ENCODE assay signal across 20 cellular contexts in the genomic region with DNA sequence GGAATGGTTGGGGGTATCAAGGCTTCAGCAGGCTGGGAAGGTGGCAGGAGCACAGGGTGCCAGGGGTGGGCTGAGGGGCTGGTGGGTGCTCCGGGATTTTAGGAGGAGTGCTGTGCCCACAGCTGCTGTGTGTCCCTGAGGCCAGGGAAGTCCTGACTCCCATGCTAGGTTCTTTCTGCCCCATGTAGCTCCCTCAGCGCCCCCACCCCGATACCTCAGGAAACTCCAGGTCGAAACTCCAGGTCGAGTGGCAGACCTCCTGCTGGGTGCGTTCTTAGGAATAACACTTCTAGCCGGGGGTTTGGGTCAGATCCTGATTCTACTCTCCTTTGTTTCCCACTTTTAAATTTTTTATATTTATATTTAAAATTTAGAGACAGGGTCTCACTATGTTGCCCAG. TPM values are rescaled to one million over a fixed set of nuclear protein-coding genes. Genes with fewer than 3 reads are reported as not detected.
DNase-seq lines count a peak whose midpoint lies in the region; ATAC-seq and TF ChIP-seq lines count a peak whose summit lies in the region.
"Had no signal": no experiment of that assay in that cellular context is flagged by ENCODE, and none has a peak within 500 bp of the region (broad histone marks: within the 10 kb centered on the region; RNA-seq: fewer than 3 reads in every experiment).

No MANE protein-coding gene starts in this region.

- in situ Hi-C loops in GM13976 (cut with MboI; ENCODE audit: low sequenced_read_pairs, unreplicated experiment): no loop called here

- WGBS in liver: 86% methylated on average over 7 of the region's 7 CpGs
- WGBS in spleen, 5 donors: 68 to 87% (median 79%) methylated on average over 7 of the region's 7 CpGs

- TF ChIP-seq RAD21 in liver (IDR thresholded peaks at IDR 0.05): no peak

- H3K4me1 ChIP-seq in HUES48 (ENCODE audit: control insufficient read depth, insufficient read depth, low read length): peaks cover 41% of the 10 kb centered on the region
- H3K4me1 ChIP-seq in liver (ENCODE audit: control insufficient read depth in 4 of 4, insufficient read depth in 4 of 4, low read length in 3 of 4): peaks cover 7 to 50% (median 43%) of the 10 kb centered on the region in 4 donors
- peaks cover 50 to 100% (median 82%) of the 10 kb centered on the region in 6 donors for H3K4me1 ChIP-seq in spleen
- H3K4me1 ChIP-seq: prostate gland had no signal

- no peak for ATAC-seq in HG02973 (IDR thresholded peaks at IDR 0.05; ENCODE audit: unreplicated experiment)
- ATAC-seq: mucosa of descending colon had no signal

- H3K9ac ChIP-seq in HUES48 (ENCODE audit: low read depth, low read length): no peak overlapping the region
- H3K9ac ChIP-seq in liver (ENCODE audit: low read depth in 1 of 2, low read length in 2 of 2): no peak overlapping the region

- H3K36me3 ChIP-seq in HUES48 (ENCODE audit: control insufficient read depth, insufficient read depth, low read length): 0 out of 2 replicates have a peak, but pooled peaks cover 4% of the 10 kb centered on the region
- H3K36me3 ChIP-seq in liver (ENCODE audit: control insufficient read depth in 4 of 4, insufficient read depth in 3 of 4, low read depth in 1 of 4, low read length in 3 of 4): no peaks in the 10 kb centered on the region
- peaks cover 0 to 40% (median 0%) of the 10 kb centered on the region in 6 donors for H3K36me3 ChIP-seq in spleen
- H3K36me3 ChIP-seq: prostate gland had no signal

- TF ChIP-seq CTCF in coronary artery (IDR thresholded peaks at IDR 0.05) (no peak), liver (IDR thresholded peaks at IDR 0.05; ENCODE audit: low read depth, low read length, missing input control) (no peak), spleen (IDR thresholded peaks at IDR 0.05 in 8 of 11, conservative IDR thresholded peaks at IDR 0.05 in 3 of 11) (no peak), GM13976 (IDR thresholded peaks at IDR 0.05; ENCODE audit: borderline replicate concordance, control extremely low read depth, extremely low read depth, insufficient read depth, missing control alignments) (no peak)

- no peaks in the 10 kb centered on the region for H3K9me3 ChIP-seq in HUES48 (ENCODE audit: control insufficient read depth, insufficient read depth, low read length)
- no peaks in the 10 kb centered on the region for H3K9me3 ChIP-seq in liver (ENCODE audit: control insufficient read depth in 4 of 4, low read length in 3 of 4)
- H3K9me3 ChIP-seq in spleen: no peaks in the 10 kb centered on the region
- H3K9me3 ChIP-seq: mucosa of descending colon, prostate gland had no signal

- H3K4me3 ChIP-seq in HUES48 (ENCODE audit: low read depth, low read length) (0 out of 2 replicates have a peak overlapping the region, but pooled peaks have one; percentile 10), coronary artery (peak overlapping the region; percentile 21), liver (ENCODE audit: low read depth in 1 of 3, low read length in 3 of 3) (no peak overlapping the region), spleen (peak overlapping the region in 1 of 8 donors; percentile 31)
- H3K4me3 ChIP-seq: mucosa of descending colon, prostate gland had no signal

- intact Hi-C loops in spleen (cut with DNase I; ENCODE audit: low total_unique reads): no loop called here

- H3K27me3 ChIP-seq in HUES48 (ENCODE audit: control insufficient read depth, insufficient read depth, low read length) (no peaks in the 10 kb centered on the region), liver (ENCODE audit: control insufficient read depth in 4 of 4, insufficient read depth in 4 of 4, low read length in 3 of 4) (no peaks in the 10 kb centered on the region), spleen (replicated peaks in 1 of 7) (no peaks in the 10 kb centered on the region)

- H3K27ac ChIP-seq in HUES48 (ENCODE audit: low read depth, low read length) (peak overlapping the region; percentile 74), coronary artery (peak overlapping the region in 1 of 2 donors; percentile 74), liver (ENCODE audit: low read depth in 1 of 2, low read length in 2 of 2) (peak overlapping the region; percentile 39 to 48), spleen (peak overlapping the region in 7 of 8 donors; percentile 52 to 98 (median 94))
- H3K27ac ChIP-seq: HL-60, prostate gland had no signal

- DNase-seq in coronary artery (ENCODE audit: low spot score): no peak
- no peak for DNase-seq in spleen
- no peak for DNase-seq in pons (ENCODE audit: low spot score)
- DNase-seq in GM13976 (ENCODE audit: low spot score): no peak
- DNase-seq in activated CD4-positive, alpha-beta T cell treated with anti-CD3 and anti-CD28 coated beads for 1 hour: no peak
- DNase-seq: activated CD8-positive, alpha-beta memory T cell treated with anti-CD3 and anti-CD28 coated beads, Interleukin-2, amount 50 U/mL, for 4 hours; activated naive CD4-positive, alpha-beta T cell treated with anti-CD3 and anti-CD28 coated beads for 36 hours; AML-193; effector CD8-positive, alpha-beta T cell; immature natural killer cell; mucosa of descending colon; NCI-H1417 treated with DMSO at 0.1 percent for 48 hours; NCI-H2227 treated with DMSO at 0.1 percent for 48 hours; SHP77 treated with DMSO at 0.1 percent for 48 hours; substantia nigra had no signal

- TF ChIP-seq POLR2A in spleen (IDR thresholded peaks at IDR 0.05): no peak

TF ChIP-seq in liver, 16 proteins besides CTCF, POLR2A, EP300 and RAD21:
- TF ChIP-seq, protein P1, sequence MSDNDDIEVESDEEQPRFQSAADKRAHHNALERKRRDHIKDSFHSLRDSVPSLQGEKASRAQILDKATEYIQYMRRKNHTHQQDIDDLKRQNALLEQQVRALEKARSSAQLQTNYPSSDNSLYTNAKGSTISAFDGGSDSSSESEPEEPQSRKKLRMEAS (IDR thresholded peaks at IDR 0.05): no peak
- TF ChIP-seq, protein P2, sequence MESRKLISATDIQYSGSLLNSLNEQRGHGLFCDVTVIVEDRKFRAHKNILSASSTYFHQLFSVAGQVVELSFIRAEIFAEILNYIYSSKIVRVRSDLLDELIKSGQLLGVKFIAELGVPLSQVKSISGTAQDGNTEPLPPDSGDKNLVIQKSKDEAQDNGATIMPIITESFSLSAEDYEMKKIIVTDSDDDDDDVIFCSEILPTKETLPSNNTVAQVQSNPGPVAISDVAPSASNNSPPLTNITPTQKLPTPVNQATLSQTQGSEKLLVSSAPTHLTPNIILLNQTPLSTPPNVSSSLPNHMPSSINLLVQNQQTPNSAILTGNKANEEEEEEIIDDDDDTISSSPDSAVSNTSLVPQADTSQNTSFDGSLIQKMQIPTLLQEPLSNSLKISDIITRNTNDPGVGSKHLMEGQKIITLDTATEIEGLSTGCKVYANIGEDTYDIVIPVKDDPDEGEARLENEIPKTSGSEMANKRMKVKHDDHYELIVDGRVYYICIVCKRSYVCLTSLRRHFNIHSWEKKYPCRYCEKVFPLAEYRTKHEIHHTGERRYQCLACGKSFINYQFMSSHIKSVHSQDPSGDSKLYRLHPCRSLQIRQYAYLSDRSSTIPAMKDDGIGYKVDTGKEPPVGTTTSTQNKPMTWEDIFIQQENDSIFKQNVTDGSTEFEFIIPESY (IDR thresholded peaks at IDR 0.05): no peak
- TF ChIP-seq FOXA1 (IDR thresholded peaks at IDR 0.05) (no peak), NR2F2 (IDR thresholded peaks at IDR 0.05) (no peak), HNF4A (conservative IDR thresholded peaks at IDR 0.05) (no peak), RXRA (IDR thresholded peaks at IDR 0.05) (no peak), SP1 (IDR thresholded peaks at IDR 0.05) (no peak), YY1 (IDR thresholded peaks at IDR 0.05) (no peak), TAF1 (conservative IDR thresholded peaks at IDR 0.05) (no peak), FOXA2 (IDR thresholded peaks at IDR 0.05) (no peak), JUND (IDR thresholded peaks at IDR 0.05) (no peak), EGR1 (IDR thresholded peaks at IDR 0.05; ENCODE audit: low read depth in 2 of 2) (no peak), GABPA (IDR thresholded peaks at IDR 0.05 in 1 of 2, conservative IDR thresholded peaks at IDR 0.05 in 1 of 2) (no peak), HNF4G (IDR thresholded peaks at IDR 0.05) (no peak)
- TF ChIP-seq, protein P3, sequence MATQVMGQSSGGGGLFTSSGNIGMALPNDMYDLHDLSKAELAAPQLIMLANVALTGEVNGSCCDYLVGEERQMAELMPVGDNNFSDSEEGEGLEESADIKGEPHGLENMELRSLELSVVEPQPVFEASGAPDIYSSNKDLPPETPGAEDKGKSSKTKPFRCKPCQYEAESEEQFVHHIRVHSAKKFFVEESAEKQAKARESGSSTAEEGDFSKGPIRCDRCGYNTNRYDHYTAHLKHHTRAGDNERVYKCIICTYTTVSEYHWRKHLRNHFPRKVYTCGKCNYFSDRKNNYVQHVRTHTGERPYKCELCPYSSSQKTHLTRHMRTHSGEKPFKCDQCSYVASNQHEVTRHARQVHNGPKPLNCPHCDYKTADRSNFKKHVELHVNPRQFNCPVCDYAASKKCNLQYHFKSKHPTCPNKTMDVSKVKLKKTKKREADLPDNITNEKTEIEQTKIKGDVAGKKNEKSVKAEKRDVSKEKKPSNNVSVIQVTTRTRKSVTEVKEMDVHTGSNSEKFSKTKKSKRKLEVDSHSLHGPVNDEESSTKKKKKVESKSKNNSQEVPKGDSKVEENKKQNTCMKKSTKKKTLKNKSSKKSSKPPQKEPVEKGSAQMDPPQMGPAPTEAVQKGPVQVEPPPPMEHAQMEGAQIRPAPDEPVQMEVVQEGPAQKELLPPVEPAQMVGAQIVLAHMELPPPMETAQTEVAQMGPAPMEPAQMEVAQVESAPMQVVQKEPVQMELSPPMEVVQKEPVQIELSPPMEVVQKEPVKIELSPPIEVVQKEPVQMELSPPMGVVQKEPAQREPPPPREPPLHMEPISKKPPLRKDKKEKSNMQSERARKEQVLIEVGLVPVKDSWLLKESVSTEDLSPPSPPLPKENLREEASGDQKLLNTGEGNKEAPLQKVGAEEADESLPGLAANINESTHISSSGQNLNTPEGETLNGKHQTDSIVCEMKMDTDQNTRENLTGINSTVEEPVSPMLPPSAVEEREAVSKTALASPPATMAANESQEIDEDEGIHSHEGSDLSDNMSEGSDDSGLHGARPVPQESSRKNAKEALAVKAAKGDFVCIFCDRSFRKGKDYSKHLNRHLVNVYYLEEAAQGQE (IDR thresholded peaks at IDR 0.05): no peak
- TF ChIP-seq, protein P4, sequence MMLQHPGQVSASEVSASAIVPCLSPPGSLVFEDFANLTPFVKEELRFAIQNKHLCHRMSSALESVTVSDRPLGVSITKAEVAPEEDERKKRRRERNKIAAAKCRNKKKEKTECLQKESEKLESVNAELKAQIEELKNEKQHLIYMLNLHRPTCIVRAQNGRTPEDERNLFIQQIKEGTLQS (IDR thresholded peaks at IDR 0.05): no peak

RNA-seq across cellular contexts. Expression of a gene that starts 8.3 kb away (rescaled TPM):
- 10 to 100 TPM; 20.5 to 39.7 TPM for total RNA-seq in liver
- 10 to 100 TPM; 22.0 to 25.5 TPM for polyA plus RNA-seq in liver
- 100 to 1,000 TPM; 139 to 321 (median 170) TPM for total RNA-seq in spleen
- 100 to 1,000 TPM in 1 of 3 donors, 10 to 100 TPM in 2; 32.7 to 102 (median 34.1) TPM for polyA plus RNA-seq in spleen

RNA-seq across cellular contexts. Expression of a gene that starts 23.3 kb away (rescaled TPM):
- total RNA-seq in liver (10 to 100 TPM; 39.5 to 67.1 TPM), spleen (100 to 1,000 TPM in 6 of 7 donors, 10 to 100 TPM in 1; 82.2 to 218 (median 121) TPM)
- polyA plus RNA-seq in liver (10 to 100 TPM; 51.1 to 68.8 TPM), spleen (10 to 100 TPM; 37.2 to 63.2 (median 39.3) TPM)

Comparison
In these comparisons a context has a peak if more than half of its experiments do, and no peak if none do; other contexts are left out.
1. H3K4me3 ChIP-seq: peak in HUES48 (single experiment) and coronary artery (single experiment); none in liver (0 of 3).